In genomic region chr2:11863513-11864328, GRCh38 we compare ENCODE assay signal across 1 cellular context.
A peak's percentile ranks its signal among the peaks of the same experiment; 100 is the strongest.
TF ChIP-seq lines count a peak whose summit lies in the region.

No MANE protein-coding gene starts in this region.

TF ChIP-seq in HepG2, 621 proteins besides CTCF, POLR2A, EP300 and RAD21 (continued from another document and continues in another):
- TF ChIP-seq ZBTB40 (IDR thresholded peaks at IDR 0.05), result no peak
- no peak for TF ChIP-seq ZBTB40 (CRISPR knock-in tag; IDR thresholded peaks at IDR 0.05)
- TF ChIP-seq BORCS8-MEF2B (CRISPR knock-in tag; IDR thresholded peaks at IDR 0.05), result peak; percentile 53; the same call in 1 of the 2 replicates
- peak; percentile 76; the same call in 1 of the 2 replicates for TF ChIP-seq ZNF280D (CRISPR knock-in tag; IDR thresholded peaks at IDR 0.05)
- no peak for TF ChIP-seq ZNF7 (CRISPR knock-in tag; IDR thresholded peaks at IDR 0.05)
- no peak for TF ChIP-seq CREB1 (IDR thresholded peaks at IDR 0.05)
- TF ChIP-seq CREB1 (CRISPR knock-in tag; IDR thresholded peaks at IDR 0.05), result peak; percentile 49
- TF ChIP-seq AKNA (CRISPR knock-in tag; IDR thresholded peaks at IDR 0.05; ENCODE audit: borderline replicate concordance), result no peak
- TF ChIP-seq HDAC1 (CRISPR knock-in tag; IDR thresholded peaks at IDR 0.05), result 0 out of 2 replicates have a peak, but pooled peaks have one; percentile 20
- peak; percentile 66; the same call in 1 of the 2 replicates for TF ChIP-seq THAP9 (CRISPR knock-in tag; IDR thresholded peaks at IDR 0.05; ENCODE audit: borderline replicate concordance)
- TF ChIP-seq ARID5B (CRISPR knock-in tag; IDR thresholded peaks at IDR 0.05), result peak; percentile 69
- peak; percentile 58 for TF ChIP-seq RXRA (CRISPR knock-in tag; IDR thresholded peaks at IDR 0.05)
- TF ChIP-seq IKZF5 (CRISPR knock-in tag; IDR thresholded peaks at IDR 0.05), result peak; percentile 52; the same call in 1 of the 2 replicates
- TF ChIP-seq ATF4 (CRISPR knock-in tag; IDR thresholded peaks at IDR 0.05), result peak in 1 of 2 experiments; percentile 68; a peak in 1 of 4 replicates
- TF ChIP-seq DNMT1 (CRISPR knock-in tag; IDR thresholded peaks at IDR 0.05), result no peak
- no peak for TF ChIP-seq KLF11 (CRISPR knock-in tag; IDR thresholded peaks at IDR 0.05)
- TF ChIP-seq YEATS2 (CRISPR knock-in tag; IDR thresholded peaks at IDR 0.05; ENCODE audit: borderline replicate concordance), result peak; percentile 66; the same call in 1 of the 2 replicates
- TF ChIP-seq MLLT10 (CRISPR knock-in tag; IDR thresholded peaks at IDR 0.05), result no peak
- TF ChIP-seq TOE1 (CRISPR knock-in tag; IDR thresholded peaks at IDR 0.05), result no peak
- peak; percentile 49; the same call in 1 of the 2 replicates for TF ChIP-seq ZNF619 (CRISPR knock-in tag; IDR thresholded peaks at IDR 0.05)
- TF ChIP-seq FOXJ3 (CRISPR knock-in tag; IDR thresholded peaks at IDR 0.05; ENCODE audit: borderline replicate concordance), result no peak
- TF ChIP-seq NCOR1 (IDR thresholded peaks at IDR 0.05; ENCODE audit: borderline replicate concordance, low read length), result no peak
- no peak for TF ChIP-seq SATB2 (CRISPR knock-in tag; IDR thresholded peaks at IDR 0.05)
- TF ChIP-seq ZNF510 (CRISPR knock-in tag; IDR thresholded peaks at IDR 0.05; ENCODE audit: low read depth), result no peak
- 0 out of 2 replicates have a peak, but pooled peaks have one; percentile 31 for TF ChIP-seq ZNF292 (CRISPR knock-in tag; IDR thresholded peaks at IDR 0.05; ENCODE audit: borderline replicate concordance, low read depth)
